8 cellular contexts compared by ENCODE assay signal in the genomic region with DNA sequence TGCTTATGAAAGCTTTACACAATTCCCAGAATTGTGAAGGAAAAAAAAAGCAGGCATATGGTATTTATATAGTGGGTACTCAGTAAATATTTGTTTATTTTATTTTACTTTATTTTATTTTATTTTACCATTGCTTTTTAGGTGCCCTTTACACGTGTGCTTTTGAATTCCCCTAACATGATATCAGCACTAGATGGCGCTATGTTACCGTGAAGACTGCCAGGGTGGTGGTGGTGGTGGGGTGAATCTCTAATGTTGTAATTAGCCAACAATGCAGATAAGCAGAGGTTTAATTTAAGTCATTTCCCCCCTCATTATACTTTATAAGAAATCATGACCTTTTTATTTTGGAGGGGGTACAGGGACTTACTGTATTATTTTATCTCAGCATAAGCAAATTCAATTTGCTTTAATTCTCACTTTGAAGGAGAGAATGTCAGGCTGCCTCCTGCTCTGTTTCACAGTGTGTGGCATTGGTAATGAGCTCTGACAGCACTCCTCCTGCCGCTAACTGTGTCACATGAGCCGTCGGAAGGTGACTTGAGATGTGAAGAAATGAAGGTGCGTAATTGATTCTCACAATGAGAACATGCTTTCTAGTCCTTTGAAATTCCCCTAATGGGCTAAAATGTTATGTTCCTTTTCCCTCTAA.
DNase-seq lines count a peak whose midpoint lies in the region; ATAC-seq and TF ChIP-seq lines count a peak whose summit lies in the region.

No MANE protein-coding gene starts in this region.

- ATAC-seq in GM19043 (IDR thresholded peaks at IDR 0.05; ENCODE audit: low read depth, unreplicated experiment), result peak; percentile 73

- H3K36me3 ChIP-seq in neural cell (ENCODE audit: insufficient read depth, low read length), result no peaks in the 10 kb centered on the region

- no peaks in the 10 kb centered on the region for H3K79me2 ChIP-seq in neural cell (replicated peaks; ENCODE audit: insufficient read depth, low read length)

- TF ChIP-seq EP300 in neural cell (conservative IDR thresholded peaks at IDR 0.05; ENCODE audit: poor library complexity, severe bottlenecking), result peak; percentile 83

- H3K9me3 ChIP-seq in neural cell (ENCODE audit: low read length), result no peaks in the 10 kb centered on the region

- peak overlapping the region; percentile 17 for H3K4me2 ChIP-seq in neural cell (ENCODE audit: low read length)

- peak; percentile 96 for TF ChIP-seq RAD21 in neural cell (conservative IDR thresholded peaks at IDR 0.05)

- H3K27ac ChIP-seq in neural cell (ENCODE audit: low read length), result peak overlapping the region; percentile 46

- in situ Hi-C loops in Caki2 (cut with HindIII; ENCODE audit: low pct_unique_long_range_greater_than_20kb, low sequenced_read_pairs), result no loop called here

- no peaks in the 10 kb centered on the region for H3K9me2 ChIP-seq in neural cell (ENCODE audit: insufficient read depth, low read length)

- DNase-seq in Caki2 (ENCODE audit: low read depth), result peak; percentile 10
- DNase-seq in HT1080 (ENCODE audit: low read depth), result peak; percentile 40
- peak; percentile 7 for DNase-seq in SIG-M5 (lab: John Stamatoyannopoulos, UW)
- DNase-seq in epithelial cell of esophagus (ENCODE audit: low read depth), result peak; percentile 65
- DNase-seq in germinal center (ENCODE audit: low spot score), result no peak
- no peak for DNase-seq in OCI-M2 (lab: John Stamatoyannopoulos, UW; ENCODE audit: unreplicated experiment)

- peak; percentile 79 for TF ChIP-seq CTCF in epithelial cell of esophagus (IDR thresholded peaks at IDR 0.05; ENCODE audit: insufficient read depth, low read depth, low read length, missing control alignments)
- TF ChIP-seq CTCF in neural cell (IDR thresholded peaks at IDR 0.05; ENCODE audit: poor library complexity, severe bottlenecking), result peak; percentile 94

- no peaks in the 10 kb centered on the region for H4K20me1 ChIP-seq in neural cell (ENCODE audit: insufficient read depth)

- H2AFZ ChIP-seq in neural cell (ENCODE audit: low read depth, low read length), result no peak overlapping the region

- peaks cover 9% of the 10 kb centered on the region for H3F3A ChIP-seq in neural cell (ENCODE audit: insufficient read depth, low read length, poor library complexity, severe bottlenecking)

- H3K4me3 ChIP-seq in epithelial cell of esophagus (ENCODE audit: low read length), result no peak overlapping the region
- H3K4me3 ChIP-seq in neural cell (ENCODE audit: low read length), result peak overlapping the region; percentile 36

- peak overlapping the region; percentile 20 for H3K9ac ChIP-seq in neural cell (ENCODE audit: low read length)

- H3K27me3 ChIP-seq in neural cell (ENCODE audit: insufficient read depth, low read depth, low read length), result no peaks in the 10 kb centered on the region

TF ChIP-seq in neural cell, 6 proteins besides CTCF, POLR2A, EP300 and RAD21:
- peak; percentile 78 for TF ChIP-seq POLR2AphosphoS5 (IDR thresholded peaks at IDR 0.05)
- peak; percentile 97 for TF ChIP-seq SMC3 (conservative IDR thresholded peaks at IDR 0.05; ENCODE audit: poor library complexity)
- peak; percentile 37 for TF ChIP-seq MXI1 (conservative IDR thresholded peaks at IDR 0.05; ENCODE audit: poor library complexity, severe bottlenecking)
- no peak for TF ChIP-seq TAF1 (IDR thresholded peaks at IDR 0.05; ENCODE audit: low read depth)
- no peak for TF ChIP-seq EZH2 (IDR thresholded peaks at IDR 0.05; ENCODE audit: borderline replicate concordance, insufficient read depth, low read length, poor library complexity, severe bottlenecking)
- TF ChIP-seq, protein P1, sequence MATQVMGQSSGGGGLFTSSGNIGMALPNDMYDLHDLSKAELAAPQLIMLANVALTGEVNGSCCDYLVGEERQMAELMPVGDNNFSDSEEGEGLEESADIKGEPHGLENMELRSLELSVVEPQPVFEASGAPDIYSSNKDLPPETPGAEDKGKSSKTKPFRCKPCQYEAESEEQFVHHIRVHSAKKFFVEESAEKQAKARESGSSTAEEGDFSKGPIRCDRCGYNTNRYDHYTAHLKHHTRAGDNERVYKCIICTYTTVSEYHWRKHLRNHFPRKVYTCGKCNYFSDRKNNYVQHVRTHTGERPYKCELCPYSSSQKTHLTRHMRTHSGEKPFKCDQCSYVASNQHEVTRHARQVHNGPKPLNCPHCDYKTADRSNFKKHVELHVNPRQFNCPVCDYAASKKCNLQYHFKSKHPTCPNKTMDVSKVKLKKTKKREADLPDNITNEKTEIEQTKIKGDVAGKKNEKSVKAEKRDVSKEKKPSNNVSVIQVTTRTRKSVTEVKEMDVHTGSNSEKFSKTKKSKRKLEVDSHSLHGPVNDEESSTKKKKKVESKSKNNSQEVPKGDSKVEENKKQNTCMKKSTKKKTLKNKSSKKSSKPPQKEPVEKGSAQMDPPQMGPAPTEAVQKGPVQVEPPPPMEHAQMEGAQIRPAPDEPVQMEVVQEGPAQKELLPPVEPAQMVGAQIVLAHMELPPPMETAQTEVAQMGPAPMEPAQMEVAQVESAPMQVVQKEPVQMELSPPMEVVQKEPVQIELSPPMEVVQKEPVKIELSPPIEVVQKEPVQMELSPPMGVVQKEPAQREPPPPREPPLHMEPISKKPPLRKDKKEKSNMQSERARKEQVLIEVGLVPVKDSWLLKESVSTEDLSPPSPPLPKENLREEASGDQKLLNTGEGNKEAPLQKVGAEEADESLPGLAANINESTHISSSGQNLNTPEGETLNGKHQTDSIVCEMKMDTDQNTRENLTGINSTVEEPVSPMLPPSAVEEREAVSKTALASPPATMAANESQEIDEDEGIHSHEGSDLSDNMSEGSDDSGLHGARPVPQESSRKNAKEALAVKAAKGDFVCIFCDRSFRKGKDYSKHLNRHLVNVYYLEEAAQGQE (IDR thresholded peaks at IDR 0.05; ENCODE audit: borderline replicate concordance), result peak; percentile 38

Comparison
In these comparisons a context has a peak if more than half of its experiments do, and no peak if none do; other contexts are left out.
1. DNase-seq: peak in Caki2 (single experiment), HT1080 (single experiment), SIG-M5 (single experiment) and epithelial cell of esophagus (single experiment); none in germinal center (single experiment) and OCI-M2 (single experiment).